ENCODE assay signal across 8 cellular contexts in the genomic region with DNA sequence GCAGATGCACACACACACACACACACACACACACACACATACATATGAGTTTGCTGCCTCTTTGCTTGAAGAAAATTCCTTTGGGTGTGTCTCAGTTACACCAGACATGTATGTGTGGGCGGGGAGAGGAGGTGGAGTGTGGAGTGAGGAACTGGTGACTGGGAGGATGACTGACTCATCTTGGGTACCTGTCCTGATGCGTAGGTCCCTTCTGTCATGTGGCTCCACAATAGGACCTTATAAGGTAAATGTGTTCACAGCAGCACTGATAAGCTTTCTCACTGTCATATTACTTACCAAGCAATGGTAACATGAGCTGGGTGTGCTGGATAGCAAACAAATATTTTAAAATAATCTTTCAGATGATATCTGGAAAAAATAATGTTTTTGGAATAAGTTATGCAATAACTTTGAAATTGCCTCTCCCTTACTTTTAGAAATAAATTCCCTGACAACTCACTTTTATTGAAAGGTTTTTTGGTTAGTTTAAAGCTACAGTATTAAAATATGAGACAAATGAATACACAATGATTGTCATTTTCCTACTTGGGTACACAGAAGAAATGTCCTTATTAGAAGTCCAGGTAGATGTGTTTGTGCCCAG. TPM values are rescaled to one million over a fixed set of nuclear protein-coding genes. Genes with fewer than 3 reads are reported as not detected.
A peak's percentile ranks its signal among the peaks of the same experiment; 100 is the strongest.
DNase-seq lines count a peak whose midpoint lies in the region; ATAC-seq and TF ChIP-seq lines count a peak whose summit lies in the region.

No MANE protein-coding gene starts in this region.

- no peak overlapping the region for H2AK5ac ChIP-seq in IMR-90 (ENCODE audit: low read depth, low read length)

- CTCF ChIA-PET in IMR-90 (lab: Yijun Ruan, JAX): no interaction called here

- no peak for ATAC-seq in IMR-90 (ENCODE audit: low read depth)

- no peak overlapping the region for H3K9ac ChIP-seq in IMR-90 (ENCODE audit: low read depth, low read length)

- H3K4me3 ChIP-seq in IMR-90 (ENCODE audit: insufficient read depth, low read depth, low read length): no peak overlapping the region
- no peak overlapping the region for H3K4me3 ChIP-seq in brain microvascular endothelial cell (ENCODE audit: low read depth, low read length)

- H2BK20ac ChIP-seq in IMR-90 (ENCODE audit: low read depth, low read length): no peak overlapping the region

- no peak overlapping the region for H2AK9ac ChIP-seq in IMR-90 (replicated peaks; ENCODE audit: low read depth, low read length, poor library complexity)

- no peak overlapping the region for H3K14ac ChIP-seq in IMR-90 (replicated peaks; ENCODE audit: low read depth, low read length)

- no peak overlapping the region for H2AFZ ChIP-seq in IMR-90 (replicated peaks; ENCODE audit: low read length, poor library complexity)

- no CpG with 5 or more reads among the region's 2 CpGs for WGBS in IMR-90 (ENCODE audit: extremely low coverage in 2 of 2, insufficient read length in 1 of 2), 2 experiments

- H3K4me1 ChIP-seq in IMR-90 (ENCODE audit: control insufficient read depth, insufficient read depth, low read length): no peaks in the 10 kb centered on the region

- POLR2A ChIA-PET in IMR-90 (lab: Charles Lee; ENCODE audit: unreplicated experiment): no interaction called here

- H4K5ac ChIP-seq in IMR-90 (ENCODE audit: low read depth, low read length): no peak overlapping the region

- no peaks in the 10 kb centered on the region for H4K20me1 ChIP-seq in IMR-90 (ENCODE audit: insufficient read depth, low read length)

- no peak overlapping the region for H4K8ac ChIP-seq in IMR-90 (ENCODE audit: low read depth in 2 of 2, low read length in 2 of 2)

- H3K56ac ChIP-seq in IMR-90 (ENCODE audit: extremely low read depth, insufficient read depth, low read length): no peak overlapping the region

- H3K79me1 ChIP-seq in IMR-90 (ENCODE audit: low read depth in 1 of 2, low read length in 2 of 2): no peaks in the 10 kb centered on the region

- H4K91ac ChIP-seq in IMR-90 (ENCODE audit: insufficient read depth, low read depth, low read length): no peak overlapping the region

- no peak for TF ChIP-seq POLR2A in IMR-90 (IDR thresholded peaks at IDR 0.05; ENCODE audit: low read depth, low read length)

- H3K9me3 ChIP-seq in IMR-90 (ENCODE audit: control insufficient read depth, insufficient read depth, low read length): no peaks in the 10 kb centered on the region

- no peak overlapping the region for H2BK5ac ChIP-seq in IMR-90 (ENCODE audit: low read depth, low read length, poor library complexity, severe bottlenecking)

- no peak overlapping the region for H3K23ac ChIP-seq in IMR-90 (ENCODE audit: low read depth, low read length)

- no peak overlapping the region for H3K4ac ChIP-seq in IMR-90 (ENCODE audit: low read depth, low read length)

- H3K4me2 ChIP-seq in IMR-90 (ENCODE audit: low read depth, low read length): no peak overlapping the region

- intact Hi-C loops in IMR-90 (cut with micrococcal nuclease): no loop called here

- no peaks in the 10 kb centered on the region for H3K9me1 ChIP-seq in IMR-90 (ENCODE audit: insufficient read depth, low read length)

- no peak overlapping the region for H2BK120ac ChIP-seq in IMR-90 (ENCODE audit: low read depth, low read length)

- H3K27me3 ChIP-seq in IMR-90 (ENCODE audit: control insufficient read depth, insufficient read depth, low read length) (0 out of 2 replicates have a peak, but pooled peaks cover 2% of the 10 kb centered on the region), brain microvascular endothelial cell (replicated peaks) (no peaks in the 10 kb centered on the region)

- in situ Hi-C loops in IMR-90 (cut with MboI; ENCODE audit: low sequenced_read_pairs) (no loop called here), brain microvascular endothelial cell (cut with HindIII; ENCODE audit: low pct_ligation_motif_present, low sequenced_read_pairs) (no loop called here)

- no TSS peak for BruUV-seq in IMR-90 (replicated peaks; lab: Mats Ljungman, UMichigan)

- no peak overlapping the region for H2BK15ac ChIP-seq in IMR-90 (ENCODE audit: low read depth, low read length)

- dilution Hi-C loops in IMR-90 (cut with HindIII; ENCODE audit: low sequenced_read_pairs, unreplicated experiment): no loop called here

- no peak for TF ChIP-seq CTCF in GM20000 (IDR thresholded peaks at IDR 0.05; ENCODE audit: extremely low read depth, missing control alignments)
- TF ChIP-seq CTCF in IMR-90 (conservative IDR thresholded peaks at IDR 0.05; ENCODE audit: low read depth, low read length): no peak
- no peak for TF ChIP-seq CTCF in brain microvascular endothelial cell (IDR thresholded peaks at IDR 0.05; ENCODE audit: low read depth, low read length, missing control alignments)

- H3K27ac ChIP-seq in IMR-90 (ENCODE audit: insufficient read depth, low read length) (no peak overlapping the region), brain microvascular endothelial cell (no peak overlapping the region)

- TF ChIP-seq RAD21 in IMR-90 (IDR thresholded peaks at IDR 0.05; ENCODE audit: low read length): no peak

- peak; percentile 28 for DNase-seq in GM20000 (ENCODE audit: low spot score)
- peak; percentile 6 for DNase-seq in IMR-90
- peak; percentile 33 for DNase-seq in brain microvascular endothelial cell
- DNase-seq in stimulated activated CD4-positive, alpha-beta T cell treated with anti-CD3 and anti-CD28 coated beads, TNF-alpha, amount 100 ng/mL, for 4 hours (ENCODE audit: low read depth in 3 of 3): peak in 2 of 3 experiments; percentile 29 to 34
- no peak for DNase-seq in D341Med (ENCODE audit: low spot score)
- no peak for DNase-seq in NOMO-1 treated with DMSO at 0.1 percent for 48 hours (lab: John Stamatoyannopoulos, UW; ENCODE audit: unreplicated experiment)
- no peak for DNase-seq in mucosa of gallbladder (ENCODE audit: low spot score)
- no peak for DNase-seq in NCI-H774 (lab: John Stamatoyannopoulos, UW)

- no peaks in the 10 kb centered on the region for H3K36me3 ChIP-seq in IMR-90 (ENCODE audit: control insufficient read depth, insufficient read depth, low read length)
- no peaks in the 10 kb centered on the region for H3K36me3 ChIP-seq in brain microvascular endothelial cell (replicated peaks)

- no peak overlapping the region for H3K18ac ChIP-seq in IMR-90 (ENCODE audit: low read depth, low read length)

TF ChIP-seq in IMR-90, 13 proteins besides CTCF, POLR2A, EP300 and RAD21:
- TF ChIP-seq MXI1 (IDR thresholded peaks at IDR 0.05; ENCODE audit: borderline replicate concordance, low read depth, low read length): no peak

RNA-seq across cellular contexts. Expression of gene SLC9A2, which starts 45.2 kb away (rescaled TPM):
- total RNA-seq in IMR-90 (2012; rRNA removed) (not detected in 2 replicates), mucosa of gallbladder (19.9 TPM)
- not detected in 2 replicates for polyA plus RNA-seq in IMR-90 (2012; rRNA removed)
- polyA plus RNA-seq in IMR-90 (2012; cell fraction: cytosol; rRNA removed): not detected in 2 replicates
- polyA plus RNA-seq in IMR-90 (2012; cell fraction: nucleus; rRNA removed; ENCODE audit: low replicate concordance): not detected in 2 replicates

Comparison
In these comparisons a context has a peak if more than half of its experiments do, and no peak if none do; other contexts are left out.
1. DNase-seq: peak in GM20000 (single experiment), IMR-90 (single experiment), brain microvascular endothelial cell (single experiment) and stimulated activated CD4-positive, alpha-beta T cell treated with anti-CD3 and anti-CD28 coated beads, TNF-alpha, amount 100 ng/mL, for 4 hours (2 of 3); none in D341Med (single experiment), NOMO-1 treated with DMSO at 0.1 percent for 48 hours (single experiment), mucosa of gallbladder (single experiment) and NCI-H774 (single experiment).
2. RNA of gene SLC9A2, which starts 45.2 kb away (total RNA-seq): 19.9 TPM in mucosa of gallbladder (single experiment); not detected in IMR-90; every median in the first group is over 10 times any median in the second.